8 cellular contexts compared by ENCODE assay signal in genomic region chr19:6530385-6531162, GRCh38. TPM values are rescaled to one million over a fixed set of nuclear protein-coding genes. Genes with fewer than 3 reads are reported as not detected.
DNase-seq lines count a peak whose midpoint lies in the region; ATAC-seq, FAIRE-seq and TF ChIP-seq lines count a peak whose summit lies in the region.

TSS of gene TNFSF9 (plus strand) at chr19:6531026. CDS start at chr19:6531037, 11 bp downstream.

- H3K9me3 ChIP-seq in left lung, result no peaks in the 10 kb centered on the region

- peaks cover 4 to 41% of the 10 kb centered on the region in 2 donors for H3K4me1 ChIP-seq in left lung

- intact Hi-C loops in left lung (cut with DNase I), result no loop called here

- ATAC-seq in HG02798 (IDR thresholded peaks at IDR 0.05; ENCODE audit: poor library complexity, unreplicated experiment) (peak; percentile 49), left lung (peak; percentile 97), GM19351 (IDR thresholded peaks at IDR 0.05; ENCODE audit: unreplicated experiment) (no peak)

- peak; percentile 43 for DNase-seq in NCI-H345 (lab: John Stamatoyannopoulos, UW)
- DNase-seq in activated CD4-positive, alpha-beta T cell treated with anti-CD3 and anti-CD28 coated beads, Interleukin-2, amount 50 U/mL, for 1 hour, result peak; percentile 79
- peak; percentile 87 for DNase-seq in coronary artery (ENCODE audit: low spot score)
- peak; percentile 92 to 96 for DNase-seq in left lung
- peak; percentile 86 to 89 for DNase-seq in stimulated activated CD4-positive, alpha-beta T cell treated with anti-CD3 and anti-CD28 coated beads, Interleukin-2, amount 100 ng/mL, for 24 hours

- FAIRE-seq in G401.6 (lab: Jason Lieb, UNC), result peak; percentile 94

- peaks cover 0 to 22% of the 10 kb centered on the region in 2 donors for H3K27me3 ChIP-seq in left lung

- H3K36me3 ChIP-seq in left lung, result peaks cover 0 to 7% of the 10 kb centered on the region in 2 donors

- TF ChIP-seq CTCF in coronary artery (IDR thresholded peaks at IDR 0.05) (no peak), left lung (IDR thresholded peaks at IDR 0.05) (no peak)

- H3K27ac ChIP-seq in coronary artery (peak within 1 kb of the TSS in 1 of 2 donors; percentile 59), left lung (peak within 1 kb of the TSS in 1 of 2 donors; percentile 77)

- H3K4me3 ChIP-seq in coronary artery (peak within 1 kb of the TSS; percentile 76), left lung (peak within 1 kb of the TSS; percentile 46 to 56)

RNA-seq across cellular contexts. Expression of gene TNFSF9, which starts in this region (rescaled TPM):
- total RNA-seq in left lung, result 10 to 100 TPM in 1 of 2 donors, 1 to 10 TPM in 1; 5.5 to 10.2 TPM

Comparison
In these comparisons a context has a peak if more than half of its experiments do, and no peak if none do; other contexts are left out.
1. DNase-seq: peak in every context shown above with its lines; median percentile 94 in left lung; 88 in stimulated activated CD4-positive, alpha-beta T cell treated with anti-CD3 and anti-CD28 coated beads, Interleukin-2, amount 100 ng/mL, for 24 hours; 87 in coronary artery; 79 in activated CD4-positive, alpha-beta T cell treated with anti-CD3 and anti-CD28 coated beads, Interleukin-2, amount 50 U/mL, for 1 hour; 43 in NCI-H345.